9 cellular contexts compared by ENCODE assay signal in genomic region chr1:22662318-22662717, GRCh38. TPM values are rescaled to one million over a fixed set of nuclear protein-coding genes. Genes with fewer than 3 reads are reported as not detected.
DNase-seq lines count a peak whose midpoint lies in the region; ATAC-seq, FAIRE-seq and TF ChIP-seq lines count a peak whose summit lies in the region.
"Had no signal": no experiment of that assay in that cellular context is flagged by ENCODE, and none has a peak within 500 bp of the region (broad histone marks: within the 10 kb centered on the region; RNA-seq: fewer than 3 reads in every experiment).

No MANE protein-coding gene starts in this region.

- H3K4me3 ChIP-seq in right atrium auricular region (no peak overlapping the region), Panc1 (ENCODE audit: low read depth in 2 of 2, low read length in 2 of 2) (no peak overlapping the region)
- H3K4me3 ChIP-seq: BLaER1 treated with 17β-estradiol and CSF1 and Interleukin-3, amounts not matched to agents 10 nM and 100 nM had no signal

- intact Hi-C loops in Right ventricle myocardium superior (cut with DNase I) (no loop called here), Panc1 (cut with micrococcal nuclease; ENCODE audit: unreplicated experiment) (no loop called here), left ventricle myocardium superior (cut with micrococcal nuclease) (no loop called here)

- CTCF ChIA-PET in Panc1 (lab: Charles Lee): interaction anchor here (0.6 kb wide), 1 partner anchor 8 kb away, joined by 3 read pairs; no protein-coding TSS in a partner anchor

- BruUV-seq in Panc1 (replicated peaks; lab: Mats Ljungman, UMichigan): no TSS peak

- no peaks in the 10 kb centered on the region for H3K36me3 Mint-ChIP-seq in type B pancreatic cell

- in situ Hi-C loops in Panc1 (cut with HindIII; ENCODE audit: low pct_unique_long_range_greater_than_20kb, low sequenced_read_pairs): no loop called here

- H3K27ac Mint-ChIP-seq in type B pancreatic cell: no peak overlapping the region

- peak; percentile 51 for ATAC-seq in Right ventricle myocardium superior (ENCODE audit: poor library complexity)
- peak; percentile 41 for ATAC-seq in Panc1
- ATAC-seq in left ventricle myocardium superior: peak; percentile 77
- ATAC-seq in HG02870 (IDR thresholded peaks at IDR 0.05; ENCODE audit: unreplicated experiment): no peak
- ATAC-seq in HG03135 (IDR thresholded peaks at IDR 0.05; ENCODE audit: unreplicated experiment): no peak

- H3K4me1 Mint-ChIP-seq in type B pancreatic cell (ENCODE audit: unreplicated experiment): no peaks in the 10 kb centered on the region

- H3K9me3 ChIP-seq in right atrium auricular region (no peaks in the 10 kb centered on the region), Panc1 (ENCODE audit: control insufficient read depth, insufficient read depth, low read depth, low read length) (no peaks in the 10 kb centered on the region)
- H3K9me3 ChIP-seq: BLaER1 treated with 17β-estradiol and CSF1 and Interleukin-3, amounts not matched to agents 10 nM and 100 nM had no signal

- no peaks in the 10 kb centered on the region for H3K4me1 ChIP-seq in right atrium auricular region
- no peaks in the 10 kb centered on the region; the same call in 1 of the 2 replicates for H3K4me1 ChIP-seq in Panc1 (ENCODE audit: control insufficient read depth, insufficient read depth, low read length)

- H3K36me3 ChIP-seq in right atrium auricular region: no peaks in the 10 kb centered on the region
- H3K36me3 ChIP-seq in Panc1 (ENCODE audit: control insufficient read depth, insufficient read depth, low read length): no peaks in the 10 kb centered on the region

- no peak for DNase-seq in Right ventricle myocardium superior
- DNase-seq in right atrium auricular region (ENCODE audit: low spot score): no peak
- no peak for DNase-seq in Panc1 (ENCODE audit: low read depth, low spot score)
- DNase-seq in left ventricle myocardium superior: peak; percentile 43
- DNase-seq in urothelium cell line (ENCODE audit: low spot score): no peak
- no peak for DNase-seq in type B pancreatic cell (ENCODE audit: extremely low spot score, unreplicated experiment)

- H3K4me3 Mint-ChIP-seq in type B pancreatic cell: no peak overlapping the region

- POLR2A ChIA-PET in Panc1 (lab: Charles Lee): no interaction called here

- TF ChIP-seq CTCF in right atrium auricular region (IDR thresholded peaks at IDR 0.05) (no peak), Panc1 (IDR thresholded peaks at IDR 0.05) (no peak), type B pancreatic cell (conservative IDR thresholded peaks at IDR 0.05) (no peak)

- H3K9me3 Mint-ChIP-seq in type B pancreatic cell: no peaks in the 10 kb centered on the region

- peak; percentile 20 for FAIRE-seq in urothelium cell line (lab: Jason Lieb, UNC)

- H3K27me3 ChIP-seq in right atrium auricular region (no peaks in the 10 kb centered on the region), Panc1 (ENCODE audit: control insufficient read depth, insufficient read depth, low read length) (no peaks in the 10 kb centered on the region)
- H3K27me3 ChIP-seq: BLaER1 treated with 17β-estradiol and CSF1 and Interleukin-3, amounts not matched to agents 10 nM and 100 nM had no signal

- H3K27ac ChIP-seq in right atrium auricular region (no peak overlapping the region), Panc1 (ENCODE audit: low read length) (no peak overlapping the region)
- H3K27ac ChIP-seq: BLaER1 treated with 17β-estradiol and CSF1 and Interleukin-3, amounts not matched to agents 10 nM and 100 nM had no signal

- peaks cover 27% of the 10 kb centered on the region for H3K27me3 Mint-ChIP-seq in type B pancreatic cell

RNA-seq across cellular contexts. Expression of gene C1QB, which starts 9.3 kb away (rescaled TPM):
- total RNA-seq in Right ventricle myocardium superior (130 TPM), right atrium auricular region (100 to 1,000 TPM in 1 of 2 donors, 10 to 100 TPM in 1; 82.5 to 262 TPM), Panc1 (2021; ENCODE audit: unreplicated experiment) (0.33 TPM), left ventricle myocardium superior (102 TPM), type B pancreatic cell (ENCODE audit: low replicate concordance) (not detected in 2 replicates)
- not detected for polyA plus RNA-seq in Panc1 (2012; ENCODE audit: insufficient read length)

RNA-seq across cellular contexts. Expression of gene C1QC, which starts 18.9 kb away (rescaled TPM):
- total RNA-seq in Right ventricle myocardium superior (110 TPM), right atrium auricular region (100 to 1,000 TPM in 1 of 2 donors, 10 to 100 TPM in 1; 31.4 to 126 TPM), Panc1 (2021; ENCODE audit: unreplicated experiment) (0.64 TPM), left ventricle myocardium superior (93.5 TPM), type B pancreatic cell (ENCODE audit: low replicate concordance) (not detected in 2 replicates)
- polyA plus RNA-seq in Panc1 (2012; ENCODE audit: insufficient read length): 0.19 TPM

RNA-seq across cellular contexts. Expression of gene C1QA, which starts 25.9 kb away (rescaled TPM):
- total RNA-seq in Right ventricle myocardium superior (105 TPM), right atrium auricular region (100 to 1,000 TPM in 1 of 2 donors, 10 to 100 TPM in 1; 37.9 to 107 TPM), Panc1 (2021; ENCODE audit: unreplicated experiment) (0.41 TPM), left ventricle myocardium superior (86.5 TPM), type B pancreatic cell (ENCODE audit: low replicate concordance) (0.69 TPM in 1 of 2 replicates, not detected in the other)
- polyA plus RNA-seq in Panc1 (2012; ENCODE audit: insufficient read length): not detected

RNA-seq across cellular contexts. Expression of gene EPHB2, which starts 48.3 kb away (rescaled TPM):
- total RNA-seq in Right ventricle myocardium superior: 2.7 TPM
- 1 to 10 TPM; 1.8 to 2.6 TPM for total RNA-seq in right atrium auricular region
- 29.0 TPM for total RNA-seq in Panc1 (2021; ENCODE audit: unreplicated experiment)
- polyA plus RNA-seq in Panc1 (2012; ENCODE audit: insufficient read length): 27.5 TPM
- 2.4 TPM for total RNA-seq in left ventricle myocardium superior
- total RNA-seq in type B pancreatic cell (ENCODE audit: low replicate concordance): 40.3 and 44.6 TPM in 2 replicates

Comparison
In these comparisons a context has a peak if more than half of its experiments do, and no peak if none do; other contexts are left out.
1. ATAC-seq: peak in Right ventricle myocardium superior (single experiment), Panc1 (single experiment) and left ventricle myocardium superior (single experiment); none in HG02870 (single experiment) and HG03135 (single experiment).
2. RNA of gene C1QB, which starts 9.3 kb away (total RNA-seq): 82.5 to 262 TPM in right atrium auricular region, 130 TPM in Right ventricle myocardium superior (single experiment) and 102 TPM in left ventricle myocardium superior (single experiment); 0.33 TPM in Panc1 (single experiment) and not detected in type B pancreatic cell; every median in the first group is over 10 times any median in the second.
3. RNA of gene C1QC, which starts 18.9 kb away (total RNA-seq): 31.4 to 126 TPM in right atrium auricular region, 110 TPM in Right ventricle myocardium superior (single experiment) and 93.5 TPM in left ventricle myocardium superior (single experiment); 0.64 TPM in Panc1 (single experiment) and not detected in type B pancreatic cell; every median in the first group is over 10 times any median in the second.
4. RNA of gene C1QA, which starts 25.9 kb away (total RNA-seq): 37.9 to 107 TPM in right atrium auricular region, 105 TPM in Right ventricle myocardium superior (single experiment) and 86.5 TPM in left ventricle myocardium superior (single experiment); 0.41 TPM in Panc1 (single experiment) and 0.69 TPM in type B pancreatic cell; every median in the first group is over 10 times any median in the second.